Comparison of ENCODE assay signal across 1 cellular context in genomic region chr10:101236376-101237079, GRCh38.
TF ChIP-seq lines count a peak whose summit lies in the region.

No MANE protein-coding gene starts in this region.

TF ChIP-seq in GM23338, 12 proteins besides CTCF, POLR2A, EP300 and RAD21 (continued from another document):
- TF ChIP-seq, protein P1, sequence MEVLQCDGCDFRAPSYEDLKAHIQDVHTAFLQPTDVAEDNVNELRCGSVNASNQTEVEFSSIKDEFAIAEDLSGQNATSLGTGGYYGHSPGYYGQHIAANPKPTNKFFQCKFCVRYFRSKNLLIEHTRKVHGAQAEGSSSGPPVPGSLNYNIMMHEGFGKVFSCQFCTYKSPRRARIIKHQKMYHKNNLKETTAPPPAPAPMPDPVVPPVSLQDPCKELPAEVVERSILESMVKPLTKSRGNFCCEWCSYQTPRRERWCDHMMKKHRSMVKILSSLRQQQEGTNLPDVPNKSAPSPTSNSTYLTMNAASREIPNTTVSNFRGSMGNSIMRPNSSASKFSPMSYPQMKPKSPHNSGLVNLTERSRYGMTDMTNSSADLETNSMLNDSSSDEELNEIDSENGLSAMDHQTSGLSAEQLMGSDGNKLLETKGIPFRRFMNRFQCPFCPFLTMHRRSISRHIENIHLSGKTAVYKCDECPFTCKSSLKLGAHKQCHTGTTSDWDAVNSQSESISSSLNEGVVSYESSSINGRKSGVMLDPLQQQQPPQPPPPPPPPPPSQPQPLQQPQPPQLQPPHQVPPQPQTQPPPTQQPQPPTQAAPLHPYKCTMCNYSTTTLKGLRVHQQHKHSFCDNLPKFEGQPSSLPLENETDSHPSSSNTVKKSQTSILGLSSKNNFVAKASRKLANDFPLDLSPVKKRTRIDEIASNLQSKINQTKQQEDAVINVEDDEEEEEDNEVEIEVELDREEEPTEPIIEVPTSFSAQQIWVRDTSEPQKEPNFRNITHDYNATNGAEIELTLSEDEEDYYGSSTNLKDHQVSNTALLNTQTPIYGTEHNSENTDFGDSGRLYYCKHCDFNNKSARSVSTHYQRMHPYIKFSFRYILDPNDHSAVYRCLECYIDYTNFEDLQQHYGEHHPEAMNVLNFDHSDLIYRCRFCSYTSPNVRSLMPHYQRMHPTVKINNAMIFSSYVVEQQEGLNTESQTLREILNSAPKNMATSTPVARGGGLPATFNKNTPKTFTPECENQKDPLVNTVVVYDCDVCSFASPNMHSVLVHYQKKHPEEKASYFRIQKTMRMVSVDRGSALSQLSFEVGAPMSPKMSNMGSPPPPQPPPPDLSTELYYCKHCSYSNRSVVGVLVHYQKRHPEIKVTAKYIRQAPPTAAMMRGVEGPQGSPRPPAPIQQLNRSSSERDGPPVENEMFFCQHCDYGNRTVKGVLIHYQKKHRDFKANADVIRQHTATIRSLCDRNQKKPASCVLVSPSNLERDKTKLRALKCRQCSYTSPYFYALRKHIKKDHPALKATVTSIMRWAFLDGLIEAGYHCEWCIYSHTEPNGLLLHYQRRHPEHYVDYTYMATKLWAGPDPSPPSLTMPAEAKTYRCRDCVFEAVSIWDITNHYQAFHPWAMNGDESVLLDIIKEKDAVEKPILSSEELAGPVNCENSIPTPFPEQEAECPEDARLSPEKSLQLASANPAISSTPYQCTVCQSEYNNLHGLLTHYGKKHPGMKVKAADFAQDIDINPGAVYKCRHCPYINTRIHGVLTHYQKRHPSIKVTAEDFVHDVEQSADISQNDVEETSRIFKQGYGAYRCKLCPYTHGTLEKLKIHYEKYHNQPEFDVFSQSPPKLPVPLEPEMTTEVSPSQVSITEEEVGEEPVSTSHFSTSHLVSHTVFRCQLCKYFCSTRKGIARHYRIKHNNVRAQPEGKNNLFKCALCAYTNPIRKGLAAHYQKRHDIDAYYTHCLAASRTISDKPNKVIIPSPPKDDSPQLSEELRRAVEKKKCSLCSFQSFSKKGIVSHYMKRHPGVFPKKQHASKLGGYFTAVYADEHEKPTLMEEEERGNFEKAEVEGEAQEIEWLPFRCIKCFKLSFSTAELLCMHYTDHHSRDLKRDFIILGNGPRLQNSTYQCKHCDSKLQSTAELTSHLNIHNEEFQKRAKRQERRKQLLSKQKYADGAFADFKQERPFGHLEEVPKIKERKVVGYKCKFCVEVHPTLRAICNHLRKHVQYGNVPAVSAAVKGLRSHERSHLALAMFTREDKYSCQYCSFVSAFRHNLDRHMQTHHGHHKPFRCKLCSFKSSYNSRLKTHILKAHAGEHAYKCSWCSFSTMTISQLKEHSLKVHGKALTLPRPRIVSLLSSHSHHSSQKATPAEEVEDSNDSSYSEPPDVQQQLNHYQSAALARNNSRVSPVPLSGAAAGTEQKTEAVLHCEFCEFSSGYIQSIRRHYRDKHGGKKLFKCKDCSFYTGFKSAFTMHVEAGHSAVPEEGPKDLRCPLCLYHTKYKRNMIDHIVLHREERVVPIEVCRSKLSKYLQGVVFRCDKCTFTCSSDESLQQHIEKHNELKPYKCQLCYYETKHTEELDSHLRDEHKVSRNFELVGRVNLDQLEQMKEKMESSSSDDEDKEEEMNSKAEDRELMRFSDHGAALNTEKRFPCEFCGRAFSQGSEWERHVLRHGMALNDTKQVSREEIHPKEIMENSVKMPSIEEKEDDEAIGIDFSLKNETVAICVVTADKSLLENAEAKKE (CRISPR knock-in tag; IDR thresholded peaks at IDR 0.05), result no peak
- TF ChIP-seq JUNB (IDR thresholded peaks at IDR 0.05; ENCODE audit: unreplicated experiment) (no peak), ZNF114 (CRISPR knock-in tag; IDR thresholded peaks at IDR 0.05) (no peak)
